ENCODE assay signal across 12 cellular contexts in the genomic region with DNA sequence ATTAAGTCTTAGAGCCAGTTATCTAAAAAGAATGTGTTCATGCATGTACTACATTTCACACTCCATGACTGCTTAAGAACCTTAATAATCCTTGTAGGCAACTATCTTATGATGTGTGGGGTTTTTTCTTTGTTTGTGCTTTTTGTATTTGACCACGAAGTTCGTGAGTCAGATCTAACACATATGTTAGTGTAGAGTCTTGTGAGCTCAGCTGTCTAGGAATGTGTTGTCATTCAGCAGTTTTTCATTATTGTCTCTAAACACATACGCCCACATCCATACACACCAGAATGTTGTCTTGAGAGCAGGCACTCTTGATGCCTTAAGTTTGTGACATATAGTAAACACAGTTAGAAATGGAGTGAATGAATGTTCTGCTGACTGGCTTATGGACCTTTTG. TPM values are rescaled to one million over a fixed set of nuclear protein-coding genes. Genes with fewer than 3 reads are reported as not detected.
DNase-seq lines count a peak whose midpoint lies in the region; ATAC-seq, FAIRE-seq and TF ChIP-seq lines count a peak whose summit lies in the region.
"Had no signal": no experiment of that assay in that cellular context is flagged by ENCODE, and none has a peak within 500 bp of the region (broad histone marks: within the 10 kb centered on the region; RNA-seq: fewer than 3 reads in every experiment).

No MANE protein-coding gene starts in this region.

- 91 to 97% methylated on average over 3 of the region's 3 CpGs for WGBS in testis, 2 donors

- H3K27ac Mint-ChIP-seq in activated CD4-positive, alpha-beta T cell treated with anti-CD3 and anti-CD28 coated beads, Interleukin-2, amount 10 ng/mL, durations not matched to agents 24 days and 14 days = peak overlapping the region; percentile 70
- H3K27ac Mint-ChIP-seq in activated CD4-positive, alpha-beta T cell treated with anti-CD3 and anti-CD28 coated beads, Interleukin-2, amount 10 ng/mL, durations not matched to agents 7 days and 5 days = no peak overlapping the region
- H3K27ac Mint-ChIP-seq in progenitor cell of endocrine pancreas = peak overlapping the region; percentile 43
- H3K27ac Mint-ChIP-seq: stimulated activated naive CD8-positive, alpha-beta T cell treated with anti-CD3 and anti-CD28 coated beads, Interleukin-15, Interleukin-2, amounts not matched to agents 100 ng/mL and 50 ng/mL, for 24 hours had no signal

- no peak for TF ChIP-seq POLR2A in testis (IDR thresholded peaks at IDR 0.05)

- H3K9me3 ChIP-seq in testis = no peaks in the 10 kb centered on the region
- H3K9me3 ChIP-seq: A549 had no signal

- H3K27me3 ChIP-seq in bronchial epithelial cell (ENCODE audit: control insufficient read depth, insufficient read depth, low read length) = no peaks in the 10 kb centered on the region
- H3K27me3 ChIP-seq in testis = no peaks in the 10 kb centered on the region

- no peak for FAIRE-seq in bronchial epithelial cell (lab: Jason Lieb, UNC)
- FAIRE-seq: A549 had no signal

- H3K36me3 Mint-ChIP-seq in activated CD4-positive, alpha-beta T cell treated with anti-CD3 and anti-CD28 coated beads, Interleukin-2, amount 10 ng/mL, durations not matched to agents 24 days and 14 days (ENCODE audit: low read depth) = peaks cover 53% of the 10 kb centered on the region
- peaks cover 57% of the 10 kb centered on the region for H3K36me3 Mint-ChIP-seq in activated CD4-positive, alpha-beta T cell treated with anti-CD3 and anti-CD28 coated beads, Interleukin-2, amount 10 ng/mL, durations not matched to agents 7 days and 5 days (ENCODE audit: low read depth)
- H3K36me3 Mint-ChIP-seq in progenitor cell of endocrine pancreas (ENCODE audit: insufficient read depth) = peaks cover 11% of the 10 kb centered on the region

- peaks cover 63% of the 10 kb centered on the region for H3K4me1 Mint-ChIP-seq in activated CD4-positive, alpha-beta T cell treated with anti-CD3 and anti-CD28 coated beads, Interleukin-2, amount 10 ng/mL, durations not matched to agents 24 days and 14 days
- H3K4me1 Mint-ChIP-seq in activated CD4-positive, alpha-beta T cell treated with anti-CD3 and anti-CD28 coated beads, Interleukin-2, amount 10 ng/mL, durations not matched to agents 7 days and 5 days = peaks cover 67% of the 10 kb centered on the region
- H3K4me1 Mint-ChIP-seq in progenitor cell of endocrine pancreas (ENCODE audit: low read depth) = peaks cover 8% of the 10 kb centered on the region

- no peaks in the 10 kb centered on the region for H3K9me3 Mint-ChIP-seq in activated CD4-positive, alpha-beta T cell treated with anti-CD3 and anti-CD28 coated beads, Interleukin-2, amount 10 ng/mL, durations not matched to agents 24 days and 14 days
- H3K9me3 Mint-ChIP-seq in activated CD4-positive, alpha-beta T cell treated with anti-CD3 and anti-CD28 coated beads, Interleukin-2, amount 10 ng/mL, durations not matched to agents 7 days and 5 days = no peaks in the 10 kb centered on the region
- peaks cover 7% of the 10 kb centered on the region for H3K9me3 Mint-ChIP-seq in progenitor cell of endocrine pancreas (ENCODE audit: low read depth)
- H3K9me3 Mint-ChIP-seq: stimulated activated naive CD8-positive, alpha-beta T cell treated with anti-CD3 and anti-CD28 coated beads, Interleukin-15, Interleukin-2, amounts not matched to agents 100 ng/mL and 50 ng/mL, for 24 hours had no signal

- H3K4me3 Mint-ChIP-seq in activated CD4-positive, alpha-beta T cell treated with anti-CD3 and anti-CD28 coated beads, Interleukin-2, amount 10 ng/mL, durations not matched to agents 24 days and 14 days = no peak overlapping the region
- H3K4me3 Mint-ChIP-seq in activated CD4-positive, alpha-beta T cell treated with anti-CD3 and anti-CD28 coated beads, Interleukin-2, amount 10 ng/mL, durations not matched to agents 7 days and 5 days = no peak overlapping the region
- no peak overlapping the region for H3K4me3 Mint-ChIP-seq in progenitor cell of endocrine pancreas (ENCODE audit: low read depth)
- H3K4me3 Mint-ChIP-seq: stimulated activated naive CD8-positive, alpha-beta T cell treated with anti-CD3 and anti-CD28 coated beads, Interleukin-15, Interleukin-2, amounts not matched to agents 100 ng/mL and 50 ng/mL, for 24 hours had no signal

- POLR2A ChIA-PET in activated CD4-positive, alpha-beta T cell treated with anti-CD3 and anti-CD28 coated beads, Interleukin-2, amount 10 ng/mL, durations not matched to agents 7 days and 5 days (lab: Charles Lee) = interaction anchor here (0.6 kb wide), 1 partner anchor 23 kb away, joined by 4 read pairs; no protein-coding TSS in a partner anchor

- ATAC-seq in HG03442 (IDR thresholded peaks at IDR 0.05; ENCODE audit: unreplicated experiment) = peak; percentile 77
- ATAC-seq: A549 had no signal

- DNase-seq in activated CD4-positive, alpha-beta T cell treated with anti-CD3 and anti-CD28 coated beads, Interleukin-2, amount 10 ng/mL, durations not matched to agents 24 days and 14 days = peak; percentile 65
- no peak for DNase-seq in activated CD4-positive, alpha-beta T cell treated with anti-CD3 and anti-CD28 coated beads, Interleukin-2, amount 10 ng/mL, durations not matched to agents 7 days and 5 days
- peak; percentile 98 for DNase-seq in bronchial epithelial cell (ENCODE audit: low read depth)
- no peak for DNase-seq in progenitor cell of endocrine pancreas (ENCODE audit: low spot score, unreplicated experiment)
- DNase-seq in activated effector memory CD4-positive, alpha-beta T cell treated with anti-CD3 and anti-CD28 coated beads, Interleukin-2, amount 50 U/mL, for 16 hours = no peak
- no peak for DNase-seq in stimulated activated CD8-positive, alpha-beta memory T cell treated with anti-CD3 and anti-CD28 coated beads, Interleukin-4, amount 100 ng/mL, for 48 hours
- no peak for DNase-seq in testis
- DNase-seq: amygdala, NCI-H1436 had no signal

- no peaks in the 10 kb centered on the region for H3K4me1 ChIP-seq in testis

- TF ChIP-seq CTCF in bronchial epithelial cell (IDR thresholded peaks at IDR 0.05; ENCODE audit: insufficient read depth, low read length, severe bottlenecking) = no peak
- no peak for TF ChIP-seq CTCF in progenitor cell of endocrine pancreas (IDR thresholded peaks at IDR 0.05; ENCODE audit: unreplicated experiment)
- no peak for TF ChIP-seq CTCF in testis (IDR thresholded peaks at IDR 0.05)

- intact Hi-C loops in activated CD4-positive, alpha-beta T cell treated with anti-CD3 and anti-CD28 coated beads, Interleukin-2, amount 10 ng/mL, durations not matched to agents 24 days and 14 days (cut with micrococcal nuclease) = loop anchor here (1.0 to 2.0 kb wide), 3 partner anchors 20 to 43 kb away; no protein-coding TSS in a partner anchor
- intact Hi-C loops in testis (cut with DNase I; ENCODE audit: low total_unique reads) = no loop called here

- CTCF ChIA-PET in activated CD4-positive, alpha-beta T cell treated with anti-CD3 and anti-CD28 coated beads, Interleukin-2, amount 10 ng/mL, durations not matched to agents 7 days and 5 days (lab: Charles Lee) = interaction anchor here (1.4 kb wide), 1 partner anchor 35 kb away, joined by 4 read pairs; no protein-coding TSS in a partner anchor

- H3K36me3 ChIP-seq in bronchial epithelial cell (ENCODE audit: control insufficient read depth, insufficient read depth, low read length) (peaks cover 3% of the 10 kb centered on the region), testis (ENCODE audit: low read depth, missing control alignments) (no peaks in the 10 kb centered on the region)

- no peak overlapping the region for H3K27ac ChIP-seq in testis
- H3K27ac ChIP-seq: A549 had no signal

- no peaks in the 10 kb centered on the region for H3K27me3 Mint-ChIP-seq in activated CD4-positive, alpha-beta T cell treated with anti-CD3 and anti-CD28 coated beads, Interleukin-2, amount 10 ng/mL, durations not matched to agents 24 days and 14 days
- H3K27me3 Mint-ChIP-seq in activated CD4-positive, alpha-beta T cell treated with anti-CD3 and anti-CD28 coated beads, Interleukin-2, amount 10 ng/mL, durations not matched to agents 7 days and 5 days = no peaks in the 10 kb centered on the region
- no peaks in the 10 kb centered on the region for H3K27me3 Mint-ChIP-seq in progenitor cell of endocrine pancreas
- H3K27me3 Mint-ChIP-seq: stimulated activated naive CD8-positive, alpha-beta T cell treated with anti-CD3 and anti-CD28 coated beads, Interleukin-15, Interleukin-2, amounts not matched to agents 100 ng/mL and 50 ng/mL, for 24 hours had no signal

- no peak overlapping the region for H3K4me3 ChIP-seq in bronchial epithelial cell (ENCODE audit: low read depth, low read length)
- H3K4me3 ChIP-seq in testis = no peak overlapping the region
- H3K4me3 ChIP-seq: A549 had no signal

RNA-seq across cellular contexts. Expression of a gene that starts 38.4 kb away (rescaled TPM):
- total RNA-seq in activated CD4-positive, alpha-beta T cell treated with anti-CD3 and anti-CD28 coated beads, Interleukin-2, amount 10 ng/mL, durations not matched to agents 24 days and 14 days = 166 and 168 TPM in 2 replicates
- 100 to 1,000 TPM; 135 to 154 TPM for total RNA-seq in activated CD4-positive, alpha-beta T cell treated with anti-CD3 and anti-CD28 coated beads, Interleukin-2, amount 10 ng/mL, durations not matched to agents 7 days and 5 days
- total RNA-seq in bronchial epithelial cell = 75.3 and 87.4 TPM in 2 replicates
- total RNA-seq in progenitor cell of endocrine pancreas = 44.1 and 49.0 TPM in 2 replicates
- 10 to 100 TPM; 76.1 to 82.2 TPM for total RNA-seq in testis
- polyA plus RNA-seq in testis (ENCODE audit: insufficient read depth, low read depth, low replicate concordance) = 76.8 TPM

Comparison
In these comparisons a context has a peak if more than half of its experiments do, and no peak if none do; other contexts are left out.
1. DNase-seq: peak in activated CD4-positive, alpha-beta T cell treated with anti-CD3 and anti-CD28 coated beads, Interleukin-2, amount 10 ng/mL, durations not matched to agents 24 days and 14 days (single experiment) and bronchial epithelial cell (single experiment); none in activated CD4-positive, alpha-beta T cell treated with anti-CD3 and anti-CD28 coated beads, Interleukin-2, amount 10 ng/mL, durations not matched to agents 7 days and 5 days (single experiment), progenitor cell of endocrine pancreas (single experiment), activated effector memory CD4-positive, alpha-beta T cell treated with anti-CD3 and anti-CD28 coated beads, Interleukin-2, amount 50 U/mL, for 16 hours (single experiment), stimulated activated CD8-positive, alpha-beta memory T cell treated with anti-CD3 and anti-CD28 coated beads, Interleukin-4, amount 100 ng/mL, for 48 hours (single experiment) and testis (single experiment).